ENCODE assay signal across 8 cellular contexts in the genomic region with DNA sequence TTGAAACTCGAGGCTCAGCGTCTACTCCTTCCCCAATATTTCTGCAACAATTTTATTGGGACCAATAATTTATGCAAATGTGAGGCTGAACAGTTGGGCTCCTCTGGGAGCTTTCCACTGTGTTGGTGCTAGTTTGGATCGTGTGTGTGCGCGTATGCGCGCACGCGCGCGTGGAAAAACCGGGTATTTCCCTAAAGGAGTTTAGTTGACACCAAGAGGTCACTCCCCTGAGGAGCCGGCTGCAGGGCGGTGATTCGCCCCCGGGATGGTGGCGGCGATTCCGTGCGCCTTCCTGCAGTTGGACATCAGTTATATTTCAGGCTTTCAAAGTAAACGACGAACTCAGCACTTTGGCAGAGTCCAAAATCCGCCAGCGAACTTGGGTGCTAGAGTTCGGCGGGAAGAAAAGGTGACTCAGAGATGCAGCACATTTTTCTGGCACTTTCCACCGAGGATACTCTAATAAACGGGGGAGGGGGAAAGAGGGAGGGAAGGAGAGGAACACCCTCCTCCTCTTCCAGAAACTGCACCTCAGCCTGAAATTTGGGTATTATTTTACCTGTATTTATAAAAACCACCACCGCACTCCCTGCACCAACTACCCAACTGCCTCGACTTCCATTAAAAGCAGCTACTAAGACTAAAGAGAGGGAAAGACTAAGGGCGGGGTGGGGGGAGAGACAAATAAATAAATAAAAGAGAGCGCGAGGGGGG.
DNase-seq lines count a peak whose midpoint lies in the region; ATAC-seq, FAIRE-seq and TF ChIP-seq lines count a peak whose summit lies in the region.

No MANE protein-coding gene starts in this region.

- TF ChIP-seq CTCF in foreskin fibroblast (IDR thresholded peaks at IDR 0.05; ENCODE audit: low read depth, low read length) = no peak

- H3K27ac Mint-ChIP-seq in T-helper 17 cell = no peak overlapping the region

- DNase-seq in DMS79 treated with DMSO at 0.1 percent for 48 hours (lab: John Stamatoyannopoulos, UW) (peak; percentile 70), HTR-8/SVneo (ENCODE audit: insufficient read length, low spot score) (peak; percentile 39), T-helper 17 cell (no peak), foreskin fibroblast (peak in 1 of 2 donors; percentile 38), occipital lobe (lab: John Stamatoyannopoulos, UW) (peak; percentile 51), GM19240 (ENCODE audit: insufficient read length, low spot score) (no peak)

- H3K9me3 ChIP-seq in T-helper 17 cell (ENCODE audit: control insufficient read depth, low read length, poor library complexity, severe bottlenecking) = no peaks in the 10 kb centered on the region

- no peak for FAIRE-seq in HTR-8/SVneo (lab: Jason Lieb, UNC)

- peak overlapping the region; percentile 47 to 51 for H3K4me3 ChIP-seq in foreskin fibroblast (ENCODE audit: low read depth in 1 of 2, low read length in 2 of 2)

- H3K4me3 Mint-ChIP-seq in T-helper 17 cell = peak overlapping the region; percentile 33

- peaks cover 5% of the 10 kb centered on the region for H3K4me1 Mint-ChIP-seq in T-helper 17 cell

- peaks cover 48% of the 10 kb centered on the region for H3K27me3 Mint-ChIP-seq in T-helper 17 cell

- ATAC-seq in T-helper 17 cell (no peak), esophagus mucosa (no peak), HG02870 (IDR thresholded peaks at IDR 0.05; ENCODE audit: unreplicated experiment) (no peak)

- peaks cover 3% of the 10 kb centered on the region for H3K36me3 Mint-ChIP-seq in T-helper 17 cell (ENCODE audit: low read depth)

Comparison
In these comparisons a context has a peak if more than half of its experiments do, and no peak if none do; other contexts are left out.
1. DNase-seq: peak in DMS79 treated with DMSO at 0.1 percent for 48 hours (single experiment), HTR-8/SVneo (single experiment) and occipital lobe (single experiment); none in T-helper 17 cell (0 of 3) and GM19240 (single experiment).